In genomic region chr4:46931981-46932380, GRCh38 we compare ENCODE assay signal across 1 cellular context.
TF ChIP-seq lines count a peak whose summit lies in the region.

No MANE protein-coding gene starts in this region.

TF ChIP-seq in H1, 55 proteins besides CTCF, POLR2A, EP300 and RAD21 (continued from another document):
- TF ChIP-seq, protein P1, sequence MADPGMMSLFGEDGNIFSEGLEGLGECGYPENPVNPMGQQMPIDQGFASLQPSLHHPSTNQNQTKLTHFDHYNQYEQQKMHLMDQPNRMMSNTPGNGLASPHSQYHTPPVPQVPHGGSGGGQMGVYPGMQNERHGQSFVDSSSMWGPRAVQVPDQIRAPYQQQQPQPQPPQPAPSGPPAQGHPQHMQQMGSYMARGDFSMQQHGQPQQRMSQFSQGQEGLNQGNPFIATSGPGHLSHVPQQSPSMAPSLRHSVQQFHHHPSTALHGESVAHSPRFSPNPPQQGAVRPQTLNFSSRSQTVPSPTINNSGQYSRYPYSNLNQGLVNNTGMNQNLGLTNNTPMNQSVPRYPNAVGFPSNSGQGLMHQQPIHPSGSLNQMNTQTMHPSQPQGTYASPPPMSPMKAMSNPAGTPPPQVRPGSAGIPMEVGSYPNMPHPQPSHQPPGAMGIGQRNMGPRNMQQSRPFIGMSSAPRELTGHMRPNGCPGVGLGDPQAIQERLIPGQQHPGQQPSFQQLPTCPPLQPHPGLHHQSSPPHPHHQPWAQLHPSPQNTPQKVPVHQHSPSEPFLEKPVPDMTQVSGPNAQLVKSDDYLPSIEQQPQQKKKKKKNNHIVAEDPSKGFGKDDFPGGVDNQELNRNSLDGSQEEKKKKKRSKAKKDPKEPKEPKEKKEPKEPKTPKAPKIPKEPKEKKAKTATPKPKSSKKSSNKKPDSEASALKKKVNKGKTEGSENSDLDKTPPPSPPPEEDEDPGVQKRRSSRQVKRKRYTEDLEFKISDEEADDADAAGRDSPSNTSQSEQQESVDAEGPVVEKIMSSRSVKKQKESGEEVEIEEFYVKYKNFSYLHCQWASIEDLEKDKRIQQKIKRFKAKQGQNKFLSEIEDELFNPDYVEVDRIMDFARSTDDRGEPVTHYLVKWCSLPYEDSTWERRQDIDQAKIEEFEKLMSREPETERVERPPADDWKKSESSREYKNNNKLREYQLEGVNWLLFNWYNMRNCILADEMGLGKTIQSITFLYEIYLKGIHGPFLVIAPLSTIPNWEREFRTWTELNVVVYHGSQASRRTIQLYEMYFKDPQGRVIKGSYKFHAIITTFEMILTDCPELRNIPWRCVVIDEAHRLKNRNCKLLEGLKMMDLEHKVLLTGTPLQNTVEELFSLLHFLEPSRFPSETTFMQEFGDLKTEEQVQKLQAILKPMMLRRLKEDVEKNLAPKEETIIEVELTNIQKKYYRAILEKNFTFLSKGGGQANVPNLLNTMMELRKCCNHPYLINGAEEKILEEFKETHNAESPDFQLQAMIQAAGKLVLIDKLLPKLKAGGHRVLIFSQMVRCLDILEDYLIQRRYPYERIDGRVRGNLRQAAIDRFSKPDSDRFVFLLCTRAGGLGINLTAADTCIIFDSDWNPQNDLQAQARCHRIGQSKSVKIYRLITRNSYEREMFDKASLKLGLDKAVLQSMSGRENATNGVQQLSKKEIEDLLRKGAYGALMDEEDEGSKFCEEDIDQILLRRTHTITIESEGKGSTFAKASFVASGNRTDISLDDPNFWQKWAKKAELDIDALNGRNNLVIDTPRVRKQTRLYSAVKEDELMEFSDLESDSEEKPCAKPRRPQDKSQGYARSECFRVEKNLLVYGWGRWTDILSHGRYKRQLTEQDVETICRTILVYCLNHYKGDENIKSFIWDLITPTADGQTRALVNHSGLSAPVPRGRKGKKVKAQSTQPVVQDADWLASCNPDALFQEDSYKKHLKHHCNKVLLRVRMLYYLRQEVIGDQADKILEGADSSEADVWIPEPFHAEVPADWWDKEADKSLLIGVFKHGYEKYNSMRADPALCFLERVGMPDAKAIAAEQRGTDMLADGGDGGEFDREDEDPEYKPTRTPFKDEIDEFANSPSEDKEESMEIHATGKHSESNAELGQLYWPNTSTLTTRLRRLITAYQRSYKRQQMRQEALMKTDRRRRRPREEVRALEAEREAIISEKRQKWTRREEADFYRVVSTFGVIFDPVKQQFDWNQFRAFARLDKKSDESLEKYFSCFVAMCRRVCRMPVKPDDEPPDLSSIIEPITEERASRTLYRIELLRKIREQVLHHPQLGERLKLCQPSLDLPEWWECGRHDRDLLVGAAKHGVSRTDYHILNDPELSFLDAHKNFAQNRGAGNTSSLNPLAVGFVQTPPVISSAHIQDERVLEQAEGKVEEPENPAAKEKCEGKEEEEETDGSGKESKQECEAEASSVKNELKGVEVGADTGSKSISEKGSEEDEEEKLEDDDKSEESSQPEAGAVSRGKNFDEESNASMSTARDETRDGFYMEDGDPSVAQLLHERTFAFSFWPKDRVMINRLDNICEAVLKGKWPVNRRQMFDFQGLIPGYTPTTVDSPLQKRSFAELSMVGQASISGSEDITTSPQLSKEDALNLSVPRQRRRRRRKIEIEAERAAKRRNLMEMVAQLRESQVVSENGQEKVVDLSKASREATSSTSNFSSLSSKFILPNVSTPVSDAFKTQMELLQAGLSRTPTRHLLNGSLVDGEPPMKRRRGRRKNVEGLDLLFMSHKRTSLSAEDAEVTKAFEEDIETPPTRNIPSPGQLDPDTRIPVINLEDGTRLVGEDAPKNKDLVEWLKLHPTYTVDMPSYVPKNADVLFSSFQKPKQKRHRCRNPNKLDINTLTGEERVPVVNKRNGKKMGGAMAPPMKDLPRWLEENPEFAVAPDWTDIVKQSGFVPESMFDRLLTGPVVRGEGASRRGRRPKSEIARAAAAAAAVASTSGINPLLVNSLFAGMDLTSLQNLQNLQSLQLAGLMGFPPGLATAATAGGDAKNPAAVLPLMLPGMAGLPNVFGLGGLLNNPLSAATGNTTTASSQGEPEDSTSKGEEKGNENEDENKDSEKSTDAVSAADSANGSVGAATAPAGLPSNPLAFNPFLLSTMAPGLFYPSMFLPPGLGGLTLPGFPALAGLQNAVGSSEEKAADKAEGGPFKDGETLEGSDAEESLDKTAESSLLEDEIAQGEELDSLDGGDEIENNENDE (IDR thresholded peaks at IDR 0.05; ENCODE audit: insufficient replicate concordance, low read length): no peak
- TF ChIP-seq TEAD4 (IDR thresholded peaks at IDR 0.05; ENCODE audit: low read depth, low read length): no peak
- no peak for TF ChIP-seq USF2 (IDR thresholded peaks at IDR 0.05; ENCODE audit: low read length)
- no peak for TF ChIP-seq KDM5A (IDR thresholded peaks at IDR 0.05; ENCODE audit: low read length)
- no peak for TF ChIP-seq TCF12 (IDR thresholded peaks at IDR 0.05; ENCODE audit: low read depth, low read length)
- no peak for TF ChIP-seq SUZ12 (IDR thresholded peaks at IDR 0.05; ENCODE audit: low read length)
- no peak for TF ChIP-seq KDM1A (IDR thresholded peaks at IDR 0.05; ENCODE audit: borderline replicate concordance, low read length)
- no peak for TF ChIP-seq CEBPB (IDR thresholded peaks at IDR 0.05; ENCODE audit: low read depth, low read length)
- TF ChIP-seq SRF (IDR thresholded peaks at IDR 0.05; ENCODE audit: low read depth, low read length): no peak
- no peak for TF ChIP-seq NRF1 (IDR thresholded peaks at IDR 0.05; ENCODE audit: low read depth, low read length)
- no peak for TF ChIP-seq HDAC2 (IDR thresholded peaks at IDR 0.05; ENCODE audit: borderline replicate concordance in 1 of 2, low read depth in 2 of 2, low read length in 2 of 2)
- TF ChIP-seq RNF2 (IDR thresholded peaks at IDR 0.05; ENCODE audit: borderline replicate concordance, low read depth, low read length, missing control alignments, poor library complexity, severe bottlenecking): no peak
- no peak for TF ChIP-seq SP2 (IDR thresholded peaks at IDR 0.05; ENCODE audit: low read length)
- TF ChIP-seq BCL11A (IDR thresholded peaks at IDR 0.05; ENCODE audit: low read depth in 2 of 2, low read length in 2 of 2): no peak
